ENCODE assay signal across 12 cellular contexts in genomic region chr21:36079010-36079649, GRCh38. TPM values are rescaled to one million over a fixed set of nuclear protein-coding genes. Genes with fewer than 3 reads are reported as not detected.
DNase-seq lines count a peak whose midpoint lies in the region; ATAC-seq, FAIRE-seq and TF ChIP-seq lines count a peak whose summit lies in the region.
"Had no signal": no experiment of that assay in that cellular context is flagged by ENCODE, and none has a peak within 500 bp of the region (broad histone marks: within the 10 kb centered on the region; RNA-seq: fewer than 3 reads in every experiment).

No MANE protein-coding gene starts in this region.

- POLR2A ChIA-PET in HepG2 (lab: Yijun Ruan, JAX) = interaction anchor here (1.3 to 2.1 kb wide), 2 partner anchors 19 to 1261 kb away, joined by 3 to 7 read pairs; partner anchors contain the start of gene SETD4

- H3K27me3 ChIP-seq in HepG2 (ENCODE audit: control insufficient read depth in 1 of 2, insufficient read depth in 2 of 2, low read length in 2 of 2) = no peaks in the 10 kb centered on the region; a peak in 1 of 5 replicates
- no peaks in the 10 kb centered on the region for H3K27me3 ChIP-seq in thymus (ENCODE audit: control insufficient read depth, insufficient read depth)

- peak overlapping the region; percentile 48 for H3K27ac ChIP-seq in HepG2 (ENCODE audit: extremely low read length, insufficient read depth, low read length)
- H3K27ac ChIP-seq in thymus (ENCODE audit: low read depth) = peak overlapping the region; percentile 42

- peak overlapping the region; percentile 86 for H3K4me2 ChIP-seq in HepG2 (ENCODE audit: low read depth, low read length)

- TF ChIP-seq CTCF in HepG2 (CRISPR knock-in tag; IDR thresholded peaks at IDR 0.05) = no peak

- CTCF ChIA-PET in activated CD8-positive, alpha-beta memory T cell treated with anti-CD3 and anti-CD28 coated beads, Interleukin-2, amount 10 ng/mL, durations not matched to agents 7 days and 5 days (lab: Charles Lee) = interaction anchor here (0.5 to 2.8 kb wide), 5 partner anchors 9 to 227 kb away, joined by 3 to 11 read pairs (median 4); partner anchors contain the start of gene CBR1
- CTCF ChIA-PET in HepG2 (lab: Yijun Ruan, JAX; ENCODE audit: low intra/inter-chr PET ratio, low total read pairs) = no interaction called here

- no peaks in the 10 kb centered on the region for H3K79me2 ChIP-seq in HepG2 (ENCODE audit: insufficient read depth, low read length)

- H3K4me1 Mint-ChIP-seq in activated CD8-positive, alpha-beta memory T cell treated with anti-CD3 and anti-CD28 coated beads, Interleukin-2, amount 10 ng/mL, durations not matched to agents 7 days and 5 days = peaks cover 38% of the 10 kb centered on the region

- peak; percentile 88 for ATAC-seq in activated CD8-positive, alpha-beta memory T cell treated with anti-CD3 and anti-CD28 coated beads, Interleukin-2, amount 10 ng/mL, durations not matched to agents 7 days and 5 days
- peak; percentile 89 for ATAC-seq in HepG2
- ATAC-seq: PC-3 had no signal

- peak overlapping the region; percentile 86 for H3K27ac Mint-ChIP-seq in activated CD8-positive, alpha-beta memory T cell treated with anti-CD3 and anti-CD28 coated beads, Interleukin-2, amount 10 ng/mL, durations not matched to agents 7 days and 5 days

- no peak for TF ChIP-seq RAD21 in HepG2 (CRISPR knock-in tag; IDR thresholded peaks at IDR 0.05)

- H2AFZ ChIP-seq in HepG2 (ENCODE audit: low read length) = peak overlapping the region; percentile 85

- H3K9me3 ChIP-seq in HepG2 (ENCODE audit: low read length) (no peaks in the 10 kb centered on the region), thymus (ENCODE audit: control insufficient read depth) (no peaks in the 10 kb centered on the region)

- TF ChIP-seq EP300 in HepG2 (IDR thresholded peaks at IDR 0.05; ENCODE audit: low read depth in 2 of 2, low read length in 2 of 2) = no peak
- no peak for TF ChIP-seq EP300 in HepG2 (CRISPR knock-in tag; IDR thresholded peaks at IDR 0.05; ENCODE audit: borderline replicate concordance)

- TF ChIP-seq POLR2A in HepG2 (IDR thresholded peaks at IDR 0.05; ENCODE audit: insufficient read depth in 1 of 2, low read depth in 2 of 2, low read length in 2 of 2) = peak in 1 of 2 experiments; percentile 35; a peak in 1 of 4 replicates

- H3K9me3 Mint-ChIP-seq in activated CD8-positive, alpha-beta memory T cell treated with anti-CD3 and anti-CD28 coated beads, Interleukin-2, amount 10 ng/mL, durations not matched to agents 7 days and 5 days (ENCODE audit: low read depth) = no peaks in the 10 kb centered on the region

- FAIRE-seq in HepG2 (lab: Jason Lieb, UNC) = peak; percentile 37
- FAIRE-seq: A204.1 had no signal

- peaks cover 13% of the 10 kb centered on the region for H3K36me3 Mint-ChIP-seq in activated CD8-positive, alpha-beta memory T cell treated with anti-CD3 and anti-CD28 coated beads, Interleukin-2, amount 10 ng/mL, durations not matched to agents 7 days and 5 days

- TSS peak; percentile 70 for BruUV-seq in HepG2 (replicated peaks; lab: Mats Ljungman, UMichigan)

- peaks cover 17% of the 10 kb centered on the region for H3K4me1 ChIP-seq in HepG2 (ENCODE audit: insufficient read depth, low read length)
- H3K4me1 ChIP-seq in thymus (ENCODE audit: control insufficient read depth, insufficient read depth, low read length) = no peaks in the 10 kb centered on the region

- H3K9ac ChIP-seq in HepG2 (ENCODE audit: insufficient read depth, low read depth, low read length) = peak overlapping the region; percentile 58

- peak; percentile 54 for DNase-seq in activated CD8-positive, alpha-beta memory T cell treated with anti-CD3 and anti-CD28 coated beads, Interleukin-2, amount 10 ng/mL, durations not matched to agents 7 days and 5 days
- no peak for DNase-seq in activated CD8-positive, alpha-beta memory T cell treated with anti-CD3 and anti-CD28 coated beads, Interleukin-2, amount 50 U/mL, for 4 hours
- DNase-seq in activated T-cell treated with anti-CD3 and anti-CD28 coated beads for 48 hours (ENCODE audit: low read depth) (peak; percentile 23), HepG2 (ENCODE audit: low spot score) (no peak), EL (no peak), NCI-H1417 treated with DMSO at 0.1 percent for 48 hours (lab: John Stamatoyannopoulos, UW) (no peak), iPS-NIHi7 (ENCODE audit: extremely low spot score) (no peak)
- DNase-seq: cortex of kidney, GOT3, PC-3 had no signal

- intact Hi-C loops in HepG2 (cut with micrococcal nuclease; ENCODE audit: unreplicated experiment) = no loop called here

- H3K4me3 ChIP-seq in HepG2 (replicated peaks in 1 of 3; ENCODE audit: insufficient read depth in 1 of 3, low read depth in 2 of 3, low read length in 3 of 3) = peak overlapping the region; percentile 38 to 62 (median 60)
- H3K4me3 ChIP-seq in thymus (ENCODE audit: low read length) = no peak overlapping the region

- peak overlapping the region; percentile 64 for H3K4me3 Mint-ChIP-seq in activated CD8-positive, alpha-beta memory T cell treated with anti-CD3 and anti-CD28 coated beads, Interleukin-2, amount 10 ng/mL, durations not matched to agents 7 days and 5 days

- no peaks in the 10 kb centered on the region for H4K20me1 ChIP-seq in HepG2 (ENCODE audit: insufficient read depth, low read length)

- no peaks in the 10 kb centered on the region for H3K27me3 Mint-ChIP-seq in activated CD8-positive, alpha-beta memory T cell treated with anti-CD3 and anti-CD28 coated beads, Interleukin-2, amount 10 ng/mL, durations not matched to agents 7 days and 5 days

- 10% methylated on average over 11 of the region's 14 CpGs for WGBS in HepG2 (ENCODE audit: low lambda C conversion rate)
- 67% methylated on average over 14 of the region's 14 CpGs for WGBS in thymus

- H3K36me3 ChIP-seq in HepG2 (replicated peaks in 1 of 2; ENCODE audit: control insufficient read depth in 1 of 2, insufficient read depth in 2 of 2, low read length in 2 of 2) (no peaks in the 10 kb centered on the region), thymus (ENCODE audit: control insufficient read depth, insufficient read depth) (no peaks in the 10 kb centered on the region)

- in situ Hi-C loops in HepG2 (cut with HindIII; ENCODE audit: extremely low pct_ligation_motif_present, low pct_unique_long_range_greater_than_20kb) = no loop called here

RNA-seq across cellular contexts. Expression of gene CBR1, which starts 9.3 kb away (rescaled TPM):
- total RNA-seq in activated CD8-positive, alpha-beta memory T cell treated with anti-CD3 and anti-CD28 coated beads, Interleukin-2, amount 10 ng/mL, durations not matched to agents 7 days and 5 days = 10 to 100 TPM; 47.8 to 52.3 TPM
- total RNA-seq in HepG2 (2016; rRNA removed; fragmentation: Illumina TruSeq; extraction: Trizol) = 38.7 and 45.6 TPM in 2 replicates
- total RNA-seq in HepG2 (2016; cell fraction: cytosol; rRNA removed; fragmentation: Illumina TruSeq; extraction: Trizol; ENCODE audit: low read depth) = 7.9 and 8.1 TPM in 2 replicates
- 38.5 and 46.8 TPM in 2 replicates for total RNA-seq in HepG2 (2016; cell fraction: insoluble cytoplasmic fraction; rRNA removed; fragmentation: Illumina TruSeq; extraction: Trizol)
- total RNA-seq in HepG2 (2016; cell fraction: membrane; rRNA removed; fragmentation: Illumina TruSeq; extraction: Trizol) = 14.5 and 17.4 TPM in 2 replicates
- total RNA-seq in HepG2 (2016; cell fraction: nucleus; rRNA removed; fragmentation: Illumina TruSeq; extraction: Trizol) = 15.4 and 15.7 TPM in 2 replicates
- polyA plus RNA-seq in HepG2 (2011; rRNA removed) (33.7 and 40.2 TPM in 2 replicates), thymus (57.7 TPM)
- 42.7 and 71.0 TPM in 2 replicates for polyA plus RNA-seq in HepG2 (2011; cell fraction: cytosol; rRNA removed)
- 26.4 and 32.1 TPM in 2 replicates for polyA plus RNA-seq in HepG2 (2011; cell fraction: nucleus; rRNA removed)
- 30.4 and 32.9 TPM in 2 replicates for polyA plus RNA-seq in HepG2 (2012)
- 7.7 and 9.2 TPM in 2 replicates for polyA plus RNA-seq in HepG2 (2016; cell fraction: cytosol; fragmentation: Illumina TruSeq; extraction: Trizol; ENCODE audit: low read depth)
- 51.8 and 57.6 TPM in 2 replicates for polyA plus RNA-seq in HepG2 (2016; cell fraction: insoluble cytoplasmic fraction; fragmentation: Illumina TruSeq; extraction: Trizol; ENCODE audit: low read depth)
- 11.5 and 12.6 TPM in 2 replicates for polyA plus RNA-seq in HepG2 (2016; cell fraction: membrane; fragmentation: Illumina TruSeq; extraction: Trizol; ENCODE audit: low read depth)
- polyA plus RNA-seq in HepG2 (2016; cell fraction: nucleus; fragmentation: Illumina TruSeq; extraction: Trizol; ENCODE audit: insufficient read depth, low read depth) = 23.3 and 28.1 TPM in 2 replicates
- polyA minus RNA-seq in HepG2 (2011; rRNA and poly(A)+ RNA removed; ENCODE audit: low replicate concordance) = 72.8 and 83.4 TPM in 2 replicates
- 23.7 and 30.8 TPM in 2 replicates for polyA minus RNA-seq in HepG2 (2011; cell fraction: cytosol; rRNA and poly(A)+ RNA removed)
- 4.5 and 7.2 TPM in 2 replicates for polyA minus RNA-seq in HepG2 (2011; cell fraction: nucleus; rRNA and poly(A)+ RNA removed)

RNA-seq across cellular contexts. Expression of gene SETD4, which starts 18.8 kb away (rescaled TPM):
- total RNA-seq in activated CD8-positive, alpha-beta memory T cell treated with anti-CD3 and anti-CD28 coated beads, Interleukin-2, amount 10 ng/mL, durations not matched to agents 7 days and 5 days = 10 to 100 TPM; 17.9 to 20.9 TPM
- total RNA-seq in HepG2 (2016; rRNA removed; fragmentation: Illumina TruSeq; extraction: Trizol) = 11.9 and 14.4 TPM in 2 replicates
- total RNA-seq in HepG2 (2016; cell fraction: cytosol; rRNA removed; fragmentation: Illumina TruSeq; extraction: Trizol; ENCODE audit: low read depth) = 2.4 and 3.7 TPM in 2 replicates
- 12.5 and 15.3 TPM in 2 replicates for total RNA-seq in HepG2 (2016; cell fraction: insoluble cytoplasmic fraction; rRNA removed; fragmentation: Illumina TruSeq; extraction: Trizol)
- 4.4 and 6.1 TPM in 2 replicates for total RNA-seq in HepG2 (2016; cell fraction: membrane; rRNA removed; fragmentation: Illumina TruSeq; extraction: Trizol)
- total RNA-seq in HepG2 (2016; cell fraction: nucleus; rRNA removed; fragmentation: Illumina TruSeq; extraction: Trizol) = 26.3 and 27.5 TPM in 2 replicates
- 7.1 and 8.4 TPM in 2 replicates for polyA plus RNA-seq in HepG2 (2011; rRNA removed)
- polyA plus RNA-seq in HepG2 (2011; cell fraction: cytosol; rRNA removed) = 4.4 and 5.1 TPM in 2 replicates
- polyA plus RNA-seq in HepG2 (2011; cell fraction: nucleus; rRNA removed) = 17.7 and 21.1 TPM in 2 replicates
- polyA plus RNA-seq in HepG2 (2012) = 6.2 and 8.6 TPM in 2 replicates
- 1.3 and 1.5 TPM in 2 replicates for polyA plus RNA-seq in HepG2 (2016; cell fraction: cytosol; fragmentation: Illumina TruSeq; extraction: Trizol; ENCODE audit: low read depth)
- 10.0 and 10.5 TPM in 2 replicates for polyA plus RNA-seq in HepG2 (2016; cell fraction: insoluble cytoplasmic fraction; fragmentation: Illumina TruSeq; extraction: Trizol; ENCODE audit: low read depth)
- polyA plus RNA-seq in HepG2 (2016; cell fraction: membrane; fragmentation: Illumina TruSeq; extraction: Trizol; ENCODE audit: low read depth) = 1.8 and 2.8 TPM in 2 replicates
- polyA plus RNA-seq in HepG2 (2016; cell fraction: nucleus; fragmentation: Illumina TruSeq; extraction: Trizol; ENCODE audit: insufficient read depth, low read depth) = 37.4 and 44.2 TPM in 2 replicates
- 12.9 and 17.6 TPM in 2 replicates for polyA minus RNA-seq in HepG2 (2011; rRNA and poly(A)+ RNA removed; ENCODE audit: low replicate concordance)
- 2.7 and 5.1 TPM in 2 replicates for polyA minus RNA-seq in HepG2 (2011; cell fraction: cytosol; rRNA and poly(A)+ RNA removed)
- polyA minus RNA-seq in HepG2 (2011; cell fraction: nucleus; rRNA and poly(A)+ RNA removed) = 24.9 and 25.4 TPM in 2 replicates
- polyA plus RNA-seq in thymus = 11.7 TPM

RNA-seq across cellular contexts. Expression of gene CBR3, which starts 55.7 kb away (rescaled TPM):
- 10 to 100 TPM; 16.1 to 18.6 TPM for total RNA-seq in activated CD8-positive, alpha-beta memory T cell treated with anti-CD3 and anti-CD28 coated beads, Interleukin-2, amount 10 ng/mL, durations not matched to agents 7 days and 5 days
- total RNA-seq in HepG2 (2016; rRNA removed; fragmentation: Illumina TruSeq; extraction: Trizol) = not detected in 2 replicates
- total RNA-seq in HepG2 (2016; cell fraction: cytosol; rRNA removed; fragmentation: Illumina TruSeq; extraction: Trizol; ENCODE audit: low read depth) = not detected in 2 replicates
- total RNA-seq in HepG2 (2016; cell fraction: insoluble cytoplasmic fraction; rRNA removed; fragmentation: Illumina TruSeq; extraction: Trizol) = not detected in 2 replicates
- total RNA-seq in HepG2 (2016; cell fraction: membrane; rRNA removed; fragmentation: Illumina TruSeq; extraction: Trizol) = not detected in 2 replicates
- not detected in 2 replicates for total RNA-seq in HepG2 (2016; cell fraction: nucleus; rRNA removed; fragmentation: Illumina TruSeq; extraction: Trizol)
- polyA plus RNA-seq in HepG2 (2011; rRNA removed) = not detected in 2 replicates
- not detected in 2 replicates for polyA plus RNA-seq in HepG2 (2011; cell fraction: cytosol; rRNA removed)
- polyA plus RNA-seq in HepG2 (2011; cell fraction: nucleus; rRNA removed) = 0.14 TPM in 1 of 2 replicates, not detected in the other
- polyA plus RNA-seq in HepG2 (2012) = not detected in 2 replicates
- not detected in 2 replicates for polyA plus RNA-seq in HepG2 (2016; cell fraction: cytosol; fragmentation: Illumina TruSeq; extraction: Trizol; ENCODE audit: low read depth)
- not detected in 2 replicates for polyA plus RNA-seq in HepG2 (2016; cell fraction: insoluble cytoplasmic fraction; fragmentation: Illumina TruSeq; extraction: Trizol; ENCODE audit: low read depth)
- polyA plus RNA-seq in HepG2 (2016; cell fraction: membrane; fragmentation: Illumina TruSeq; extraction: Trizol; ENCODE audit: low read depth) = not detected in 2 replicates
- polyA plus RNA-seq in HepG2 (2016; cell fraction: nucleus; fragmentation: Illumina TruSeq; extraction: Trizol; ENCODE audit: insufficient read depth, low read depth) = not detected in 2 replicates
- 2.9 TPM in 1 of 2 replicates, not detected in the other for polyA minus RNA-seq in HepG2 (2011; rRNA and poly(A)+ RNA removed; ENCODE audit: low replicate concordance)
- not detected in 2 replicates for polyA minus RNA-seq in HepG2 (2011; cell fraction: cytosol; rRNA and poly(A)+ RNA removed)
- polyA minus RNA-seq in HepG2 (2011; cell fraction: nucleus; rRNA and poly(A)+ RNA removed) = not detected in 2 replicates
- polyA plus RNA-seq in thymus = 9.1 TPM

Comparison
In these comparisons a context has a peak if more than half of its experiments do, and no peak if none do; other contexts are left out.
1. DNase-seq: peak in activated CD8-positive, alpha-beta memory T cell treated with anti-CD3 and anti-CD28 coated beads, Interleukin-2, amount 10 ng/mL, durations not matched to agents 7 days and 5 days (single experiment) and activated T-cell treated with anti-CD3 and anti-CD28 coated beads for 48 hours (single experiment); none in activated CD8-positive, alpha-beta memory T cell treated with anti-CD3 and anti-CD28 coated beads, Interleukin-2, amount 50 U/mL, for 4 hours (single experiment), HepG2 (single experiment), EL (single experiment), NCI-H1417 treated with DMSO at 0.1 percent for 48 hours (single experiment) and iPS-NIHi7 (single experiment).
2. RNA of gene CBR3, which starts 55.7 kb away (total RNA-seq): 16.1 to 18.6 TPM in activated CD8-positive, alpha-beta memory T cell treated with anti-CD3 and anti-CD28 coated beads, Interleukin-2, amount 10 ng/mL, durations not matched to agents 7 days and 5 days; not detected in HepG2; every median in the first group is over 10 times any median in the second.